ENCODE assay signal across 16 cellular contexts in the genomic region with DNA sequence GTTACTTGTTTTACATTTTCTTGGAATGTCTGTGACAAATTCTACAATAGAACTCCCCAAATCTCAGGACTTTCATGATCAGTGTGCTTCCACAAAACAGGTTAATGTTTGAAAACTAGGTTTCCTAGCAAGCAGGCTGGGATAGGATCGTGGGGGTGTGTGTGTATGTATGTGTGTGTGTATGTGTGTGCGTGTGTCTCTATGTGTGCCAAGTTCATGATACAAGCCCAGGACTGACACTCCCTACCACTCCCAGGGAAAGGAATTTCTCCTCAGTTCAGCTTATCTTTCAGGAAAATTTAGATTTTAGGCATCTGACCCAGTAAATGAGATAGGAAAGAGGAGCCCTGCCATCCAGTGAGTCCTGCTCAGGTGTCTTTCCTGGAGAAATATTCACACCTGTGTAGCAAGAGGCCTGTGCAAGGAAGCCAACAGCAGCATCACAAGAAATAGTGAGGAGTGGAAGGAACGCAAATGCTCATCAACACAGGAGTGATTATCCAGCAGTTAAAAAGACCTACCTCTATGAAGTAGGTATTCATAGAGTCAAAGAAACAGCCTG. TPM values are rescaled to one million over a fixed set of nuclear protein-coding genes. Genes with fewer than 3 reads are reported as not detected.
DNase-seq lines count a peak whose midpoint lies in the region; ATAC-seq and TF ChIP-seq lines count a peak whose summit lies in the region.
"Had no signal": no experiment of that assay in that cellular context is flagged by ENCODE, and none has a peak within 500 bp of the region (broad histone marks: within the 10 kb centered on the region; RNA-seq: fewer than 3 reads in every experiment).

No MANE protein-coding gene starts in this region.

- CTCF ChIA-PET in MCF 10A (lab: Yijun Ruan, JAX): interaction anchor here (0.6 to 20.7 kb wide), 30 partner anchors 8 to 390 kb away, joined by 3 to 732 read pairs (median 4); a partner anchor contains a TSS

- no peak for TF ChIP-seq POLR2A in breast epithelium (IDR thresholded peaks at IDR 0.05)

- no peak overlapping the region for H3K27ac ChIP-seq in breast epithelium
- H3K27ac ChIP-seq: 22Rv1, GM23248, Peyer's patch had no signal

- H3K27me3 Mint-ChIP-seq in MCF 10A (ENCODE audit: insufficient read depth, unreplicated experiment): no peaks in the 10 kb centered on the region
- peaks cover 19% of the 10 kb centered on the region for H3K27me3 Mint-ChIP-seq in stimulated activated naive CD8-positive, alpha-beta T cell treated with anti-CD3 and anti-CD28 coated beads, Interleukin-15, amount 100 ng/mL, for 72 hours

- BruUV-seq in MCF 10A (replicated peaks; lab: Mats Ljungman, UMichigan): no TSS peak

- H3K4me1 ChIP-seq in breast epithelium: no peaks in the 10 kb centered on the region
- no peaks in the 10 kb centered on the region for H3K4me1 ChIP-seq in mucosa of descending colon (ENCODE audit: low read depth)
- H3K4me1 ChIP-seq: HAP-1, Peyer's patch had no signal

- peak overlapping the region; percentile 67 for H3K4me3 Mint-ChIP-seq in MCF 10A (ENCODE audit: unreplicated experiment)
- H3K4me3 Mint-ChIP-seq in stimulated activated naive CD8-positive, alpha-beta T cell treated with anti-CD3 and anti-CD28 coated beads, Interleukin-15, amount 100 ng/mL, for 72 hours: no peak overlapping the region

- peak; percentile 63 for ATAC-seq in mucosa of descending colon
- ATAC-seq in HG02970 (IDR thresholded peaks at IDR 0.05; ENCODE audit: low FRiP score, unreplicated experiment): no peak
- ATAC-seq in stimulated activated naive CD8-positive, alpha-beta T cell treated with anti-CD3 and anti-CD28 coated beads, Interleukin-15, amount 100 ng/mL, for 72 hours: no peak

- H3K27me3 ChIP-seq in breast epithelium: no peaks in the 10 kb centered on the region
- H3K27me3 ChIP-seq: Peyer's patch had no signal

- H3K36me3 ChIP-seq in breast epithelium: no peaks in the 10 kb centered on the region
- no peaks in the 10 kb centered on the region for H3K36me3 ChIP-seq in mucosa of descending colon (ENCODE audit: low read depth)
- H3K36me3 ChIP-seq: HAP-1, Peyer's patch had no signal

- H3K4me3 ChIP-seq in breast epithelium: no peak overlapping the region
- H3K4me3 ChIP-seq in epithelial cell of esophagus (ENCODE audit: low read length): no peak overlapping the region
- no peak overlapping the region for H3K4me3 ChIP-seq in mucosa of descending colon
- H3K4me3 ChIP-seq: GM23248, HAP-1, K562, Peyer's patch had no signal

- TF ChIP-seq CTCF in MCF 10A (IDR thresholded peaks at IDR 0.05; ENCODE audit: unreplicated experiment) (no peak), breast epithelium (IDR thresholded peaks at IDR 0.05) (no peak), epithelial cell of esophagus (IDR thresholded peaks at IDR 0.05; ENCODE audit: insufficient read depth, low read depth, low read length, missing control alignments) (no peak), mucosa of descending colon (IDR thresholded peaks at IDR 0.05) (no peak)

- H3K4me1 Mint-ChIP-seq in MCF 10A (ENCODE audit: insufficient read depth, unreplicated experiment): peaks cover 69% of the 10 kb centered on the region
- H3K4me1 Mint-ChIP-seq in stimulated activated naive CD8-positive, alpha-beta T cell treated with anti-CD3 and anti-CD28 coated beads, Interleukin-15, amount 100 ng/mL, for 72 hours: no peaks in the 10 kb centered on the region

- DNase-seq in MCF 10A (ENCODE audit: unreplicated experiment): peak; percentile 48
- DNase-seq in breast epithelium (ENCODE audit: low spot score in 2 of 2): no peak
- peak; percentile 64 for DNase-seq in epithelial cell of esophagus (ENCODE audit: low read depth)
- DNase-seq in mucosa of descending colon: peak in 1 of 3 donors; percentile 33
- DNase-seq in GM19238 (ENCODE audit: insufficient read length, low spot score): no peak
- no peak for DNase-seq in kidney glomerular epithelial cell (lab: John Stamatoyannopoulos, UW)
- DNase-seq in stimulated activated naive CD8-positive, alpha-beta T cell treated with anti-CD3 and anti-CD28 coated beads, Interleukin-15, amount 100 ng/mL, for 72 hours: no peak
- DNase-seq: NCI-H1105 treated with DMSO at 0.1 percent for 48 hours, NCI-H2227 treated with DMSO at 0.1 percent for 48 hours, NCI-H524 treated with DMSO at 0.1 percent for 48 hours, Peyer's patch had no signal

- intact Hi-C loops in MCF 10A (cut with micrococcal nuclease) (no loop called here), breast epithelium (cut with DNase I; ENCODE audit: low total_unique reads) (no loop called here), mucosa of descending colon (cut with DNase I, micrococcal nuclease) (no loop called here)

- no peaks in the 10 kb centered on the region for H3K9me3 Mint-ChIP-seq in MCF 10A (ENCODE audit: unreplicated experiment)
- no peaks in the 10 kb centered on the region for H3K9me3 Mint-ChIP-seq in stimulated activated naive CD8-positive, alpha-beta T cell treated with anti-CD3 and anti-CD28 coated beads, Interleukin-15, amount 100 ng/mL, for 72 hours

- peak overlapping the region; percentile 84 for H3K27ac Mint-ChIP-seq in MCF 10A (ENCODE audit: low read depth, unreplicated experiment)
- H3K27ac Mint-ChIP-seq in stimulated activated naive CD8-positive, alpha-beta T cell treated with anti-CD3 and anti-CD28 coated beads, Interleukin-15, amount 100 ng/mL, for 72 hours: no peak overlapping the region

- no peaks in the 10 kb centered on the region for H3K9me3 ChIP-seq in breast epithelium
- no peaks in the 10 kb centered on the region for H3K9me3 ChIP-seq in mucosa of descending colon
- H3K9me3 ChIP-seq: HAP-1, Peyer's patch had no signal

- POLR2A ChIA-PET in MCF 10A (lab: Yijun Ruan, JAX): interaction anchor here (0.7 to 3.3 kb wide), 19 partner anchors 9 to 983 kb away, joined by 3 to 36 read pairs (median 4); a partner anchor contains a TSS

- H3K36me3 Mint-ChIP-seq in MCF 10A (ENCODE audit: insufficient read depth, unreplicated experiment): peaks cover 6% of the 10 kb centered on the region

RNA-seq across cellular contexts. Expression of a gene that starts 13.8 kb away (rescaled TPM):
- total RNA-seq in MCF 10A (2022): 168 and 206 TPM in 2 replicates
- total RNA-seq in breast epithelium: 10 to 100 TPM; 26.3 to 61.9 (median 57.4) TPM
- 10 to 100 TPM in 1 of 3 donors, 1 to 10 TPM in 2; 4.1 to 12.4 (median 7.4) TPM for total RNA-seq in mucosa of descending colon

Comparison
In these comparisons a context has a peak if more than half of its experiments do, and no peak if none do; other contexts are left out.
1. DNase-seq: peak in MCF 10A (single experiment) and epithelial cell of esophagus (single experiment); none in breast epithelium (0 of 2), GM19238 (single experiment), kidney glomerular epithelial cell (single experiment) and stimulated activated naive CD8-positive, alpha-beta T cell treated with anti-CD3 and anti-CD28 coated beads, Interleukin-15, amount 100 ng/mL, for 72 hours (0 of 2).